ENCODE assay signal across 1 cellular context in genomic region chr6:56618050-56618449, GRCh38.
TF ChIP-seq lines count a peak whose summit lies in the region.

No MANE protein-coding gene starts in this region.

TF ChIP-seq in HCT116, 20 proteins besides CTCF, POLR2A, EP300 and RAD21 (continued from another document):
- no peak for TF ChIP-seq JUND (IDR thresholded peaks at IDR 0.05)
- TF ChIP-seq EGR1 (IDR thresholded peaks at IDR 0.05; ENCODE audit: low read depth) = no peak
- no peak for TF ChIP-seq ATF3 (IDR thresholded peaks at IDR 0.05)
- no peak for TF ChIP-seq EZH2 (IDR thresholded peaks at IDR 0.05)
- no peak for TF ChIP-seq ZFX (IDR thresholded peaks at IDR 0.05)
- no peak for TF ChIP-seq ZNF274 (IDR thresholded peaks at IDR 0.05; ENCODE audit: low read depth, low read length)
- no peak for TF ChIP-seq CBX3 (IDR thresholded peaks at IDR 0.05; ENCODE audit: low read depth)
- no peak for TF ChIP-seq SP1 (IDR thresholded peaks at IDR 0.05; ENCODE audit: low read depth)
- no peak for TF ChIP-seq SRF (IDR thresholded peaks at IDR 0.05; ENCODE audit: low read depth)
- no peak for TF ChIP-seq REST (IDR thresholded peaks at IDR 0.05; ENCODE audit: low read depth)
- TF ChIP-seq, protein P1, sequence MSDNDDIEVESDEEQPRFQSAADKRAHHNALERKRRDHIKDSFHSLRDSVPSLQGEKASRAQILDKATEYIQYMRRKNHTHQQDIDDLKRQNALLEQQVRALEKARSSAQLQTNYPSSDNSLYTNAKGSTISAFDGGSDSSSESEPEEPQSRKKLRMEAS (IDR thresholded peaks at IDR 0.05) = no peak
